16 cellular contexts compared by ENCODE assay signal in genomic region chr10:96516337-96516736, GRCh38. TPM values are rescaled to one million over a fixed set of nuclear protein-coding genes. Genes with fewer than 3 reads are reported as not detected.
A peak's percentile ranks its signal among the peaks of the same experiment; 100 is the strongest.
DNase-seq lines count a peak whose midpoint lies in the region; ATAC-seq, FAIRE-seq and TF ChIP-seq lines count a peak whose summit lies in the region.
"Had no signal": no experiment of that assay in that cellular context is flagged by ENCODE, and none has a peak within 500 bp of the region (broad histone marks: within the 10 kb centered on the region; RNA-seq: fewer than 3 reads in every experiment).

No MANE protein-coding gene starts in this region.

- TF ChIP-seq POLR2A in NB4 (IDR thresholded peaks at IDR 0.05; ENCODE audit: extremely low read depth, insufficient read length) (peak; percentile 17), K562 (conservative IDR thresholded peaks at IDR 0.05) (peak; percentile 61)

- H3K4me3 ChIP-seq in NB4 (ENCODE audit: low read depth, low read length) (no peak overlapping the region), K562 (no peak overlapping the region), skeletal muscle tissue (ENCODE audit: low read length in 3 of 3) (peak overlapping the region in 2 of 3 donors; percentile 3 to 12), brain microvascular endothelial cell (ENCODE audit: low read depth, low read length) (no peak overlapping the region), endodermal cell (ENCODE audit: low read length) (no peak overlapping the region)

- H3K4me1 ChIP-seq in K562 (replicated peaks in 1 of 2; ENCODE audit: control insufficient read depth in 2 of 2, insufficient read depth in 2 of 2, low read length in 2 of 2), result peaks cover 4 to 21% of the 10 kb centered on the region in 2 experiments; a peak in 4 of 5 replicates
- H3K4me1 ChIP-seq in skeletal muscle tissue (ENCODE audit: control insufficient read depth in 3 of 3, insufficient read depth in 3 of 3, low read length in 3 of 3), result peaks cover 19 to 35% (median 27%) of the 10 kb centered on the region in 3 donors
- no peaks in the 10 kb centered on the region for H3K4me1 ChIP-seq in endodermal cell (ENCODE audit: control insufficient read depth, insufficient read depth, low read length)

- no peak for FAIRE-seq in K562 (lab: Jason Lieb, UNC)
- FAIRE-seq: GM12892, GM19239 had no signal

- H3K9me1 ChIP-seq in K562 (ENCODE audit: control insufficient read depth, insufficient read depth, low read length), result no peaks in the 10 kb centered on the region

- no peak overlapping the region for H3K4me2 ChIP-seq in K562 (ENCODE audit: insufficient read depth, low read length)

- H3K4me1 Mint-ChIP-seq in Calu3 (ENCODE audit: low read depth, unreplicated experiment), result no peaks in the 10 kb centered on the region
- peaks cover 5% of the 10 kb centered on the region for H3K4me1 Mint-ChIP-seq in endodermal cell

- ATAC-seq in K562, result no peak
- ATAC-seq: CD8-positive, alpha-beta T cell had no signal

- H3K36me3 Mint-ChIP-seq in Calu3 (ENCODE audit: insufficient read depth, unreplicated experiment) (peaks cover 20% of the 10 kb centered on the region), endodermal cell (ENCODE audit: low read depth) (peaks cover 7% of the 10 kb centered on the region)

- peaks cover 0 to 29% of the 10 kb centered on the region in 2 experiments; a peak in 3 of 5 replicates for H3K27me3 ChIP-seq in K562 (ENCODE audit: control insufficient read depth in 2 of 2, insufficient read depth in 2 of 2, low read length in 2 of 2)
- H3K27me3 ChIP-seq in skeletal muscle tissue (ENCODE audit: control insufficient read depth in 3 of 3, insufficient read depth in 3 of 3, low read length in 3 of 3), result peaks cover 0 to 4% (median 0%) of the 10 kb centered on the region in 3 donors
- peaks cover 7% of the 10 kb centered on the region for H3K27me3 ChIP-seq in brain microvascular endothelial cell (replicated peaks)
- peaks cover 20% of the 10 kb centered on the region for H3K27me3 ChIP-seq in endodermal cell (ENCODE audit: control insufficient read depth, insufficient read depth, low read length, poor library complexity, severe bottlenecking)

- H2AFZ ChIP-seq in K562 (ENCODE audit: low read depth, low read length), result no peak overlapping the region

- DNase-seq in Calu3 (no peak), NB4 (ENCODE audit: low read depth) (no peak), K562 (ENCODE audit: extremely low read depth in 1 of 4, low spot score in 3 of 4) (no peak), nucleus accumbens (lab: John Stamatoyannopoulos, UW) (no peak), brain microvascular endothelial cell (no peak), endodermal cell (no peak)
- DNase-seq: CD8-positive, alpha-beta T cell; COR-L47; DMS79; HCEC 1CT; KBM-7 had no signal

- WGBS in K562 (ENCODE audit: insufficient coverage, low coverage, missing lambda C conversion rate), result 77% methylated on average over 2 of the region's 2 CpGs
- 92 to 100% methylated on average over 1 to 2 of the region's 2 CpGs for WGBS in endodermal cell (ENCODE audit: insufficient coverage in 1 of 2, insufficient read length in 1 of 2), 2 experiments

- H4K20me1 ChIP-seq in K562 (replicated peaks; ENCODE audit: control insufficient read depth, insufficient read depth, low read length), result 0 out of 2 replicates have a peak, but pooled peaks cover 8% of the 10 kb centered on the region

- H3K9me3 Mint-ChIP-seq in Calu3 (ENCODE audit: low read depth, unreplicated experiment), result no peaks in the 10 kb centered on the region
- no peaks in the 10 kb centered on the region for H3K9me3 Mint-ChIP-seq in endodermal cell
- H3K9me3 Mint-ChIP-seq: CD8-positive, alpha-beta T cell had no signal

- BruUV-seq in Calu3 (replicated peaks; lab: Mats Ljungman, UMichigan) (no TSS peak), K562 (replicated peaks; lab: Mats Ljungman, UMichigan) (TSS peak; percentile 9)

- H3K27ac Mint-ChIP-seq in Calu3 (ENCODE audit: unreplicated experiment), result peak overlapping the region; percentile 26
- H3K27ac Mint-ChIP-seq in endodermal cell, result no peak overlapping the region
- H3K27ac Mint-ChIP-seq: CD8-positive, alpha-beta T cell had no signal

- H3K36me3 ChIP-seq in K562 (ENCODE audit: control insufficient read depth, insufficient read depth, low read length), result peaks cover 9% of the 10 kb centered on the region; the same call in 1 of the 3 replicates
- peaks cover 0 to 6% (median 5%) of the 10 kb centered on the region in 3 donors for H3K36me3 ChIP-seq in skeletal muscle tissue (ENCODE audit: control insufficient read depth in 3 of 3, insufficient read depth in 3 of 3, low read length in 3 of 3)
- H3K36me3 ChIP-seq in brain microvascular endothelial cell (replicated peaks), result peaks cover 7% of the 10 kb centered on the region
- peaks cover 32% of the 10 kb centered on the region for H3K36me3 ChIP-seq in endodermal cell (ENCODE audit: control insufficient read depth, insufficient read depth, low read length)

- intact Hi-C loops in Calu3 (cut with micrococcal nuclease; ENCODE audit: unreplicated experiment) (no loop called here), K562 (cut with micrococcal nuclease) (loop anchor here (10.0 kb wide), 1 partner anchor 98 kb away; no protein-coding TSS in a partner anchor)

- TF ChIP-seq CTCF in Calu3 (IDR thresholded peaks at IDR 0.05; ENCODE audit: unreplicated experiment) (no peak), NB4 (IDR thresholded peaks at IDR 0.05; ENCODE audit: low read depth, low read length) (no peak), K562 (IDR thresholded peaks at IDR 0.05 in 2 of 3, conservative IDR thresholded peaks at IDR 0.05 in 1 of 3; ENCODE audit: insufficient read depth in 2 of 3, low read depth in 1 of 3, low read length in 3 of 3) (no peak), brain microvascular endothelial cell (IDR thresholded peaks at IDR 0.05; ENCODE audit: low read depth, low read length, missing control alignments) (no peak), endodermal cell (conservative IDR thresholded peaks at IDR 0.05) (no peak)

- POLR2A ChIA-PET in K562 (lab: Yijun Ruan, JAX), result interaction anchor here (0.8 to 1.1 kb wide), 2 partner anchors 139 to 519 kb away, joined by 3 read pairs; no protein-coding TSS in a partner anchor

- no peaks in the 10 kb centered on the region for H3K79me2 ChIP-seq in K562 (ENCODE audit: control insufficient read depth, insufficient read depth, low read length)

- H3K27ac ChIP-seq in K562 (ENCODE audit: extremely low read depth, low read depth, low read length) (no peak overlapping the region), skeletal muscle tissue (ENCODE audit: low read depth, low read length) (no peak overlapping the region), brain microvascular endothelial cell (no peak overlapping the region), endodermal cell (ENCODE audit: low read depth, low read length) (no peak overlapping the region)
- H3K27ac ChIP-seq: HL-60 had no signal

- no peak for TF ChIP-seq RAD21 in K562 (CRISPR knock-in tag; conservative IDR thresholded peaks at IDR 0.05 in 1 of 2, IDR thresholded peaks at IDR 0.05 in 1 of 2)

- H3K4me3 Mint-ChIP-seq in Calu3 (ENCODE audit: low read depth, unreplicated experiment) (no peak overlapping the region), endodermal cell (no peak overlapping the region)
- H3K4me3 Mint-ChIP-seq: CD8-positive, alpha-beta T cell had no signal

- in situ Hi-C loops in K562 (cut with MboI) (no loop called here), brain microvascular endothelial cell (cut with HindIII; ENCODE audit: low pct_ligation_motif_present, low sequenced_read_pairs) (no loop called here)

- H3K9me3 ChIP-seq in K562 (replicated peaks; ENCODE audit: control insufficient read depth, insufficient read depth, low read depth, low read length) (no peaks in the 10 kb centered on the region), skeletal muscle tissue (ENCODE audit: control insufficient read depth in 3 of 3, low read length in 3 of 3) (no peaks in the 10 kb centered on the region), endodermal cell (ENCODE audit: control insufficient read depth, low read length) (no peaks in the 10 kb centered on the region)

- TF ChIP-seq EP300 in K562 (IDR thresholded peaks at IDR 0.05; ENCODE audit: low read length), result no peak

- CTCF ChIA-PET in Calu3 (lab: Charles Lee), result no interaction called here
- CTCF ChIA-PET in K562 (lab: Yijun Ruan, JAX; ENCODE audit: low intra/inter-chr PET ratio), result no interaction called here

- no peak overlapping the region for H3K9ac ChIP-seq in K562 (ENCODE audit: insufficient read depth in 1 of 2, low read depth in 2 of 2, low read length in 2 of 2)
- H3K9ac ChIP-seq in skeletal muscle tissue (ENCODE audit: low read depth in 1 of 3, low read length in 3 of 3), result no peak overlapping the region
- H3K9ac ChIP-seq in endodermal cell (ENCODE audit: extremely low read depth, low read length, poor library complexity, severe bottlenecking), result no peak overlapping the region

- H3K27me3 Mint-ChIP-seq in Calu3 (ENCODE audit: unreplicated experiment), result peaks cover 16% of the 10 kb centered on the region
- peaks cover 39% of the 10 kb centered on the region for H3K27me3 Mint-ChIP-seq in endodermal cell (ENCODE audit: insufficient read depth)

TF ChIP-seq in K562, 482 proteins besides CTCF, POLR2A, EP300 and RAD21:
- TF ChIP-seq SUPT5H (IDR thresholded peaks at IDR 0.05) (peak; percentile 54), POLR2B (IDR thresholded peaks at IDR 0.05; ENCODE audit: low read depth, partially characterized antibody) (peak; percentile 54), PRMT5 (CRISPR knock-in tag; IDR thresholded peaks at IDR 0.05) (no peak)
TF ChIP-seq in K562: peak in this region for 2.

RNA-seq across cellular contexts. Expression of gene TLL2, which starts 2.6 kb away (rescaled TPM):
- total RNA-seq in Calu3 (2022), result 0.44 and 0.66 TPM in 2 replicates
- total RNA-seq in K562 (2011; cell fraction: chromatin; rRNA removed; ENCODE audit: low replicate concordance), result not detected in 2 replicates
- total RNA-seq in K562 (2011; cell fraction: nucleolus; rRNA removed), result not detected in 2 replicates
- total RNA-seq in K562 (2011; cell fraction: nucleoplasm; rRNA removed), result not detected in 2 replicates
- not detected in 2 replicates for total RNA-seq in K562 (2014; rRNA removed)
- not detected in 2 replicates for total RNA-seq in K562 (2014; rRNA removed; fragmentation: Illumina TruSeq; extraction: Trizol)
- not detected in 2 replicates for total RNA-seq in K562 (2015; rRNA removed; fragmentation: Illumina TruSeq; extraction: Trizol)
- 0.09 TPM in 1 of 2 replicates, not detected in the other for total RNA-seq in K562 (2021)
- polyA plus RNA-seq in K562 (2011; rRNA removed), result not detected in 2 replicates
- polyA plus RNA-seq in K562 (2011; cell fraction: cytosol; rRNA removed), result 0.01 and 0.06 TPM in 2 replicates
- polyA plus RNA-seq in K562 (2011; cell fraction: nucleus; rRNA removed), result 0.03 TPM in 1 of 2 replicates, not detected in the other
- not detected in 2 replicates for polyA plus RNA-seq in K562 (2012)
- polyA plus RNA-seq in K562 (2014; fragmentation: Illumina TruSeq; extraction: Trizol), result not detected in 2 replicates
- polyA plus RNA-seq in K562 (2014; fragmentation: Nextera tagmentation; extraction: Ambion mirVana), result not detected
- polyA plus RNA-seq in K562 (2014; rRNA removed), result not detected in 2 replicates
- 0.18 TPM in 1 of 2 replicates, not detected in the other for polyA minus RNA-seq in K562 (2011; rRNA and poly(A)+ RNA removed)
- not detected in 2 replicates for polyA minus RNA-seq in K562 (2011; cell fraction: cytosol; rRNA and poly(A)+ RNA removed)
- not detected in 2 replicates for polyA minus RNA-seq in K562 (2011; cell fraction: nucleus; rRNA and poly(A)+ RNA removed)
- 0.52 TPM for total RNA-seq in skeletal muscle tissue
- total RNA-seq in endodermal cell, result under 1 TPM; 0.11 to 0.18 TPM
- 0.43 TPM for polyA plus RNA-seq in endodermal cell (2013, experiment 1 of 2)
- polyA plus RNA-seq in endodermal cell (2013, experiment 2 of 2), result 0.33 TPM
- total RNA-seq: CD8-positive, alpha-beta T cell had no signal
- polyA plus RNA-seq: CD14-positive monocyte had no signal

Comparison
In these comparisons a context has a peak if more than half of its experiments do, and no peak if none do; other contexts are left out.
1. H3K4me3 ChIP-seq: peak in skeletal muscle tissue (2 of 3); none in NB4 (single experiment), K562 (single experiment), brain microvascular endothelial cell (single experiment) and endodermal cell (single experiment).